Comparison of ENCODE assay signal across 8 cellular contexts in the genomic region with DNA sequence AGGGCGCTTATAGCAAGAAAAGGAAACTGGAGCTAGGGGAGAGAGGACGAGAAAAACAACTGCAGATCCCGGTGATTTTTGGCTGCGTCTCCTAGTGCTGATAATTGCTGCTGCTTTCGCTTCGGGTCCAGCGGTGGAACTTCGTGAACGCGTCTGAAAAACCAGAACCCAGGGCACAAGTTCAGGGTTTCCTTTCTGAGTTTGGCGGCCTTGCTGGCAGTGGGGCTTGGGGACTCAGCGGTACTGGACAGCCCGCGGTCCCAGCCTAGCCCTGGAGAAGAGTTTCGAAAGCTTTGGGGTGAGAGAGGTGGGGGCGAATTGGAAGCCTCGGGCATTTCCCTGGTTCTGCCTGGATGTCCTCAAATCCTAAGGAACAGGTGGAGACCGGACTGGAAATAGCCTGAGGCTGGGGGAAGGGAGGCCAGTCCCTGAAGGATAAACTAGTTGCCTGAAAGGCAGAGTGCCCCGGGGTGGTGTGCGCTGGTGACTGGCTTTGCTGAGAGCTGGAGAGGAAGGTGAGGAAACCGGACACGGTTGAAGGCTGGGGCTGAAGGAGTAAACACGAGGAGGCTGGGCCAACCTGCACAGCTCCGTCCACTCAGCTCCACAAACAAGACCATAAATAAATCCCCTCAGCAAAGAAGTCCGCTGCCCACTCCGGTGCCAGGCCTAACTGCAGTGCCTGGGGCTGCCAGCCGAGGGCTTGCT. TPM values are rescaled to one million over a fixed set of nuclear protein-coding genes. Genes with fewer than 3 reads are reported as not detected.
DNase-seq lines count a peak whose midpoint lies in the region; ATAC-seq, FAIRE-seq and TF ChIP-seq lines count a peak whose summit lies in the region.

No MANE protein-coding gene starts in this region.

- no peaks in the 10 kb centered on the region for H3K36me3 ChIP-seq in heart right ventricle

- TF ChIP-seq CTCF in A549 (IDR thresholded peaks at IDR 0.05), result no peak
- TF ChIP-seq CTCF in GM13977 (IDR thresholded peaks at IDR 0.05; ENCODE audit: extremely low read depth, insufficient read depth, missing control alignments), result no peak
- TF ChIP-seq CTCF in heart right ventricle (IDR thresholded peaks at IDR 0.05), result peak in 8 of 9 donors; percentile 31 to 64 (median 57)
- TF ChIP-seq CTCF in osteocyte (IDR thresholded peaks at IDR 0.05), result no peak

- POLR2A ChIA-PET in A549 (lab: Yijun Ruan, JAX), result no interaction called here

- H3K4me3 ChIP-seq in A549 (peak overlapping the region; percentile 65), heart right ventricle (peak overlapping the region; percentile 46 to 87 (median 76))

- no peak overlapping the region; a peak in 1 of 6 replicates for H3K27ac ChIP-seq in A549
- peak overlapping the region; percentile 3 for H3K27ac ChIP-seq in angular gyrus (ENCODE audit: low read depth, low read length)
- H3K27ac ChIP-seq in heart right ventricle, result peak overlapping the region; percentile 77 to 94 (median 86)

- no peak for TF ChIP-seq POLR2A in A549 (IDR thresholded peaks at IDR 0.05; ENCODE audit: low read length)

- H3K9me3 Mint-ChIP-seq in osteocyte (ENCODE audit: unreplicated experiment), result no peaks in the 10 kb centered on the region

- intact Hi-C loops in heart right ventricle (cut with DNase I), result loop anchor here in 3 of 10 donors (1.0 to 10.0 kb wide), 6 partner anchors 38 to 88 kb away; no protein-coding TSS in a partner anchor

- peak overlapping the region; percentile 63 for H3K27ac Mint-ChIP-seq in osteocyte (ENCODE audit: unreplicated experiment)

- ATAC-seq in A549 (peak in 1 of 2 experiments; percentile 86; a peak in 3 of 6 replicates), heart right ventricle (peak; percentile 36 to 78 (median 52)), HG02938 (IDR thresholded peaks at IDR 0.05; ENCODE audit: unreplicated experiment) (no peak)

- H3K27me3 ChIP-seq in heart right ventricle, result no peaks in the 10 kb centered on the region

- H3K4me2 ChIP-seq in A549, result peak overlapping the region; percentile 94

- H3K4me3 Mint-ChIP-seq in osteocyte (ENCODE audit: unreplicated experiment), result peak overlapping the region; percentile 77

- H3K27me3 Mint-ChIP-seq in osteocyte (ENCODE audit: unreplicated experiment), result no peaks in the 10 kb centered on the region

- H3K4me1 Mint-ChIP-seq in osteocyte (ENCODE audit: unreplicated experiment), result peaks cover 52% of the 10 kb centered on the region

- WGBS in A549 (ENCODE audit: missing lambda C conversion rate), result 55% methylated on average over 26 of the region's 27 CpGs
- 10% methylated on average over 27 of the region's 27 CpGs for WGBS in heart right ventricle, 2 donors

- in situ Hi-C loops in GM13977 (cut with MboI; ENCODE audit: low pct_unique_long_range_greater_than_20kb, low sequenced_read_pairs, unreplicated experiment), result no loop called here

- no peak for TF ChIP-seq EP300 in A549 (IDR thresholded peaks at IDR 0.05)

- no peak for FAIRE-seq in A549 (lab: Jason Lieb, UNC)

- H3K36me3 Mint-ChIP-seq in osteocyte (ENCODE audit: unreplicated experiment), result no peaks in the 10 kb centered on the region

- DNase-seq in A549 (ENCODE audit: low read depth in 1 of 2, low spot score in 1 of 2) (no peak), GM13977 (ENCODE audit: low spot score) (peak; percentile 43), NCI-H524 (lab: John Stamatoyannopoulos, UW) (peak; percentile 50 to 64), heart right ventricle (peak in 1 of 2 donors; percentile 75), osteocyte (ENCODE audit: extremely low spot score, unreplicated experiment) (no peak), NCI-H345 treated with DMSO at 0.1 percent for 48 hours (lab: John Stamatoyannopoulos, UW; ENCODE audit: unreplicated experiment) (no peak)

- no peaks in the 10 kb centered on the region for H3K4me1 ChIP-seq in A549
- H3K4me1 ChIP-seq in heart right ventricle, result peaks cover 8 to 74% (median 45%) of the 10 kb centered on the region in 9 donors

- CTCF ChIA-PET in A549 (lab: Yijun Ruan, JAX), result interaction anchor here (1.7 kb wide), 1 partner anchor 39 kb away, joined by 3 read pairs; no protein-coding TSS in a partner anchor

- H3K9me3 ChIP-seq in A549 (no peaks in the 10 kb centered on the region), heart right ventricle (no peaks in the 10 kb centered on the region)

- no peak for TF ChIP-seq RAD21 in A549 (conservative IDR thresholded peaks at IDR 0.05 in 1 of 2, IDR thresholded peaks at IDR 0.05 in 1 of 2)

TF ChIP-seq in A549, 52 proteins besides CTCF, POLR2A, EP300 and RAD21:
- TF ChIP-seq RNF2 (IDR thresholded peaks at IDR 0.05; ENCODE audit: borderline replicate concordance, low read depth), result no peak
- no peak for TF ChIP-seq CBX2 (IDR thresholded peaks at IDR 0.05; ENCODE audit: borderline replicate concordance, low read depth)
- TF ChIP-seq JUNB (IDR thresholded peaks at IDR 0.05), result no peak
- TF ChIP-seq, protein P1, sequence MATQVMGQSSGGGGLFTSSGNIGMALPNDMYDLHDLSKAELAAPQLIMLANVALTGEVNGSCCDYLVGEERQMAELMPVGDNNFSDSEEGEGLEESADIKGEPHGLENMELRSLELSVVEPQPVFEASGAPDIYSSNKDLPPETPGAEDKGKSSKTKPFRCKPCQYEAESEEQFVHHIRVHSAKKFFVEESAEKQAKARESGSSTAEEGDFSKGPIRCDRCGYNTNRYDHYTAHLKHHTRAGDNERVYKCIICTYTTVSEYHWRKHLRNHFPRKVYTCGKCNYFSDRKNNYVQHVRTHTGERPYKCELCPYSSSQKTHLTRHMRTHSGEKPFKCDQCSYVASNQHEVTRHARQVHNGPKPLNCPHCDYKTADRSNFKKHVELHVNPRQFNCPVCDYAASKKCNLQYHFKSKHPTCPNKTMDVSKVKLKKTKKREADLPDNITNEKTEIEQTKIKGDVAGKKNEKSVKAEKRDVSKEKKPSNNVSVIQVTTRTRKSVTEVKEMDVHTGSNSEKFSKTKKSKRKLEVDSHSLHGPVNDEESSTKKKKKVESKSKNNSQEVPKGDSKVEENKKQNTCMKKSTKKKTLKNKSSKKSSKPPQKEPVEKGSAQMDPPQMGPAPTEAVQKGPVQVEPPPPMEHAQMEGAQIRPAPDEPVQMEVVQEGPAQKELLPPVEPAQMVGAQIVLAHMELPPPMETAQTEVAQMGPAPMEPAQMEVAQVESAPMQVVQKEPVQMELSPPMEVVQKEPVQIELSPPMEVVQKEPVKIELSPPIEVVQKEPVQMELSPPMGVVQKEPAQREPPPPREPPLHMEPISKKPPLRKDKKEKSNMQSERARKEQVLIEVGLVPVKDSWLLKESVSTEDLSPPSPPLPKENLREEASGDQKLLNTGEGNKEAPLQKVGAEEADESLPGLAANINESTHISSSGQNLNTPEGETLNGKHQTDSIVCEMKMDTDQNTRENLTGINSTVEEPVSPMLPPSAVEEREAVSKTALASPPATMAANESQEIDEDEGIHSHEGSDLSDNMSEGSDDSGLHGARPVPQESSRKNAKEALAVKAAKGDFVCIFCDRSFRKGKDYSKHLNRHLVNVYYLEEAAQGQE (IDR thresholded peaks at IDR 0.05), result no peak
- TF ChIP-seq HOXA7 (CRISPR knock-in tag; IDR thresholded peaks at IDR 0.05), result no peak
- TF ChIP-seq BHLHE40 (IDR thresholded peaks at IDR 0.05; ENCODE audit: low read depth, low read length), result no peak
- TF ChIP-seq EHF (CRISPR knock-in tag; IDR thresholded peaks at IDR 0.05), result no peak
- TF ChIP-seq NFE2L2 (conservative IDR thresholded peaks at IDR 0.05; ENCODE audit: low read length), result no peak
- no peak for TF ChIP-seq ELK1 (IDR thresholded peaks at IDR 0.05; ENCODE audit: low read depth, low read length)
- TF ChIP-seq, protein P2, sequence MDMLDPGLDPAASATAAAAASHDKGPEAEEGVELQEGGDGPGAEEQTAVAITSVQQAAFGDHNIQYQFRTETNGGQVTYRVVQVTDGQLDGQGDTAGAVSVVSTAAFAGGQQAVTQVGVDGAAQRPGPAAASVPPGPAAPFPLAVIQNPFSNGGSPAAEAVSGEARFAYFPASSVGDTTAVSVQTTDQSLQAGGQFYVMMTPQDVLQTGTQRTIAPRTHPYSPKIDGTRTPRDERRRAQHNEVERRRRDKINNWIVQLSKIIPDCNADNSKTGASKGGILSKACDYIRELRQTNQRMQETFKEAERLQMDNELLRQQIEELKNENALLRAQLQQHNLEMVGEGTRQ (IDR thresholded peaks at IDR 0.05), result no peak
- TF ChIP-seq TFCP2L1 (CRISPR knock-in tag; IDR thresholded peaks at IDR 0.05), result no peak

RNA-seq across cellular contexts. Expression of gene GMPR, which starts 0.9 kb away (rescaled TPM):
- polyA plus RNA-seq in A549 (2011; rRNA removed) (0.34 and 0.48 TPM in 2 replicates), A549 (2017; fragmentation: RNase III; extraction: RNeasy Plus Mini Kit Qiagen cat#74134 plus additional on column Dnase treatment) (0.23 to 0.53 TPM (median 0.26 TPM) in 3 replicates), heart right ventricle (100 to 1,000 TPM; 161 to 334 TPM)
- polyA plus RNA-seq in A549 (2012; cell fraction: cytosol; rRNA removed), result 0.32 and 0.41 TPM in 2 replicates
- polyA plus RNA-seq in A549 (2012; cell fraction: nucleus; rRNA removed), result 0.06 and 0.20 TPM in 2 replicates
- 0.15 TPM in 1 of 2 replicates, not detected in the other for polyA minus RNA-seq in A549 (2011; rRNA and poly(A)+ RNA removed)
- total RNA-seq in heart right ventricle (100 to 1,000 TPM in 4 of 10 donors, 10 to 100 TPM in 6; 74.1 to 139 (median 96.8) TPM), osteocyte (7.7 and 7.8 TPM in 2 replicates)

Comparison
In these comparisons a context has a peak if more than half of its experiments do, and no peak if none do; other contexts are left out.
1. DNase-seq: peak in GM13977 (single experiment) and NCI-H524 (2 of 2); none in A549 (0 of 2), osteocyte (single experiment) and NCI-H345 treated with DMSO at 0.1 percent for 48 hours (single experiment).
2. H3K27ac ChIP-seq: peak in angular gyrus (single experiment) and heart right ventricle (10 of 10); none in A549 (0 of 2).
3. CTCF ChIP-seq: peak in heart right ventricle (8 of 9); none in A549 (single experiment), GM13977 (single experiment) and osteocyte (single experiment).